Comparison of ENCODE assay signal across 21 cellular contexts in genomic region chr9:116662633-116663032, GRCh38. TPM values are rescaled to one million over a fixed set of nuclear protein-coding genes. Genes with fewer than 3 reads are reported as not detected.
DNase-seq lines count a peak whose midpoint lies in the region; TF ChIP-seq lines count a peak whose summit lies in the region.
"Had no signal": no experiment of that assay in that cellular context is flagged by ENCODE, and none has a peak within 500 bp of the region (broad histone marks: within the 10 kb centered on the region; RNA-seq: fewer than 3 reads in every experiment).

No MANE protein-coding gene starts in this region.

- peak overlapping the region; percentile 46 for H3K4me3 ChIP-seq in adipocyte (ENCODE audit: low read length)
- H3K4me3 ChIP-seq in fibroblast of pulmonary artery (replicated peaks; ENCODE audit: low read depth, low read length), result no peak overlapping the region
- no peak overlapping the region for H3K4me3 ChIP-seq in muscle layer of duodenum (ENCODE audit: low read depth in 1 of 2, low read length in 2 of 2)
- no peak overlapping the region for H3K4me3 ChIP-seq in tibial nerve
- H3K4me3 ChIP-seq: body of pancreas, pancreas, testis had no signal

- peak; percentile 66 for DNase-seq in adipocyte (ENCODE audit: low read depth)
- DNase-seq in fibroblast of pulmonary artery (ENCODE audit: low read depth), result peak; percentile 32
- no peak for DNase-seq in tibial nerve (ENCODE audit: low spot score in 2 of 2)
- no peak for DNase-seq in AG08396 (ENCODE audit: low spot score)
- DNase-seq in GF-D8 (lab: John Stamatoyannopoulos, UW), result no peak
- no peak for DNase-seq in hippocampal formation (lab: John Stamatoyannopoulos, UW)
- DNase-seq: activated CD4-positive, alpha-beta memory T cell treated with anti-CD3 and anti-CD28 coated beads, Interleukin-2, amount 10 ng/mL, durations not matched to agents 7 days and 5 days; activated CD4-positive, CD25-positive, alpha-beta regulatory T cell; activated effector memory CD4-positive, alpha-beta T cell treated with Interleukin-2 at 50 U/mL for 16 hours; activated naive CD8-positive, alpha-beta T cell treated with anti-CD3 and anti-CD28 coated beads, Interleukin-2, amount 10 ng/mL, durations not matched to agents 7 days and 5 days; body of pancreas; DMS79; effector CD4-positive, alpha-beta T cell; Kasumi-1; mesendoderm; naive thymus-derived CD8-positive, alpha-beta T cell; NCI-H187 treated with DMSO at 0.1 percent for 48 hours; NCI-H69; pancreas; testis had no signal

- no peaks in the 10 kb centered on the region for H3K27me3 ChIP-seq in adipocyte (replicated peaks; ENCODE audit: control insufficient read depth, insufficient read depth, low read length)
- no peaks in the 10 kb centered on the region for H3K27me3 ChIP-seq in muscle layer of duodenum (ENCODE audit: low read depth, low read length)
- no peaks in the 10 kb centered on the region for H3K27me3 ChIP-seq in tibial nerve
- H3K27me3 ChIP-seq: body of pancreas, pancreas, testis had no signal

- peak overlapping the region; percentile 76 for H3K9ac ChIP-seq in adipocyte (ENCODE audit: low read length)

- no peaks in the 10 kb centered on the region for H3K36me3 ChIP-seq in adipocyte (ENCODE audit: control insufficient read depth, insufficient read depth, low read length, severe bottlenecking)
- H3K36me3 ChIP-seq in muscle layer of duodenum (ENCODE audit: control insufficient read depth in 1 of 2, insufficient read depth in 2 of 2, low read length in 2 of 2), result no peaks in the 10 kb centered on the region
- H3K36me3 ChIP-seq in tibial nerve, result no peaks in the 10 kb centered on the region
- H3K36me3 ChIP-seq: pancreas had no signal

- H3K9me3 ChIP-seq in adipocyte (ENCODE audit: control insufficient read depth, low read length) (no peaks in the 10 kb centered on the region), muscle layer of duodenum (ENCODE audit: control insufficient read depth in 1 of 2, low read length in 2 of 2) (no peaks in the 10 kb centered on the region), tibial nerve (no peaks in the 10 kb centered on the region)
- H3K9me3 ChIP-seq: body of pancreas, pancreas, testis had no signal

- H3K27ac ChIP-seq in muscle layer of duodenum (ENCODE audit: low read length), result peak overlapping the region; percentile 10
- peak overlapping the region; percentile 1 to 88 (median 22) for H3K27ac ChIP-seq in tibial nerve
- H3K27ac ChIP-seq: body of pancreas, pancreas had no signal

- H3K4me1 ChIP-seq in adipocyte (ENCODE audit: control insufficient read depth, insufficient read depth, low read length) (peaks cover 28% of the 10 kb centered on the region), muscle layer of duodenum (ENCODE audit: control insufficient read depth in 1 of 2, insufficient read depth in 2 of 2, low read length in 2 of 2) (peaks cover 0 to 7% of the 10 kb centered on the region in 2 donors), tibial nerve (peaks cover 0 to 45% (median 0%) of the 10 kb centered on the region in 4 donors)
- H3K4me1 ChIP-seq: body of pancreas, pancreas had no signal

- 32 to 67% methylated on average over 4 of the region's 4 CpGs for WGBS in tibial nerve, 2 donors

- peak in 1 of 2 donors; percentile 85 for TF ChIP-seq EP300 in tibial nerve (IDR thresholded peaks at IDR 0.05)

- no peak for TF ChIP-seq POLR2A in tibial nerve (IDR thresholded peaks at IDR 0.05)

- no peak for TF ChIP-seq CTCF in fibroblast of pulmonary artery (IDR thresholded peaks at IDR 0.05; ENCODE audit: low read length, missing control alignments)
- no peak for TF ChIP-seq CTCF in tibial nerve (IDR thresholded peaks at IDR 0.05)

RNA-seq across cellular contexts. Expression of gene TRIM32, which starts 24.5 kb away (rescaled TPM):
- 10 to 100 TPM; 11.4 to 19.8 (median 15.9) TPM for total RNA-seq in tibial nerve

Comparison
In these comparisons a context has a peak if more than half of its experiments do, and no peak if none do; other contexts are left out.
1. DNase-seq: peak in adipocyte (single experiment) and fibroblast of pulmonary artery (single experiment); none in tibial nerve (0 of 2), AG08396 (single experiment), GF-D8 (single experiment) and hippocampal formation (0 of 2).